In the genomic region with DNA sequence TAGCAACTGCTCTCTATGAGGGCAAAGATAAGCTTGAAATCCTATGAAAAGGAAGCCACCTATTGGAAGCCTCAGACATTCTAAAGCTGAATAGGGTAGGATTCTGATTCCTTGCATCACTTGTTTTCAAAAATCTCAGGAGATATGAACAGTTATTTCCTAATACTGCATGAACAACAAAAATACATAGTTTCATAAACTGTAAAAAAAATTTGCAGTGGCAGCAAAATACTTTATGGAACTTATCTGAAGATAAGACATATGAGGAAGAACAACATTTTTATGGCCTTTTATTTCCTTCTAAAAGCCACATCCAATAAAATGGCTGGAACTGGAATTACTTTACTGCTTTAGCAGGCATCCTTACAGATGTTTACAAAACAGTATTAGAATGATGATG, we compare ENCODE assay signal across 1 cellular context.
TF ChIP-seq lines count a peak whose summit lies in the region.

No MANE protein-coding gene starts in this region.

TF ChIP-seq in HCT116, 20 proteins besides CTCF, POLR2A, EP300 and RAD21 (continued from another document):
- TF ChIP-seq TCF7L2 (IDR thresholded peaks at IDR 0.05; ENCODE audit: borderline replicate concordance, extremely low read depth, insufficient read depth, insufficient read length) (no peak), ZNF274 (IDR thresholded peaks at IDR 0.05; ENCODE audit: low read depth, low read length) (no peak)
